2 cellular contexts compared by ENCODE assay signal in the genomic region with DNA sequence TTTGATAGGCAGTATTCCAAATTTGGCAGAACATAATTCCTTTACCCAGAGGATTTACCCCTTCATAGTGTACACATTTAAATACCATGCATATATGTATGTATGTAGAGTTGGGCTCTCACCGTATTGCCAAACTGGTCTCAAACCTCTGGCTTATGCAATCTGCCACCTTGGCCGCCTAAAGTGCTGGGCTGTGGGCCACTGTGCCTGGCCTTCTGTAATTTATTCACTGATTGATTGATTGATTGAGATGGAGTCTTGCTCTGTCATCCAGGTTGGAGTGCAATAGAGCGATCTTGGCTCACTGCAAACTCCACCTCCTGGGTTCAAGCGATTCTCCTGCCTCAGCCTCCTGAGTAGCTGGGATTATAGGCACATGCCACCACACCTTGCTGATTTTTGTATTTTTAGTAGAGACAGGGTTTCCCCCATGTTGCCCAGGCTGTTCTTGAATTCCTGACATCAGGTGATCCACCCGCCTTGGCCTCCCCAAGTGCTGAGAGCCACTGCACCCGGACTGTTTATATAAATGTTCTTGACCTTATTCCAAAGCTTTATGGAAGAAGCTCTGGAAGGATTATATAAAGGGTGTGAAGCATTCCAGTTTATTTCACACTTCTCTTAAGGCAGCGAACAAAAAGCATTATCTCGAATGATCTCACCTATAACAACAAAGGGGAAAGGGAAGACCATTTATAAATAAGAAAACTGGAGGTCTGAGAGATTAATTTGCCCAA.
TF ChIP-seq lines count a peak whose summit lies in the region.

No MANE protein-coding gene starts in this region.

TF ChIP-seq in WTC11, 78 proteins besides CTCF, POLR2A, EP300 and RAD21 (continued from another document):
- TF ChIP-seq, protein P1, sequence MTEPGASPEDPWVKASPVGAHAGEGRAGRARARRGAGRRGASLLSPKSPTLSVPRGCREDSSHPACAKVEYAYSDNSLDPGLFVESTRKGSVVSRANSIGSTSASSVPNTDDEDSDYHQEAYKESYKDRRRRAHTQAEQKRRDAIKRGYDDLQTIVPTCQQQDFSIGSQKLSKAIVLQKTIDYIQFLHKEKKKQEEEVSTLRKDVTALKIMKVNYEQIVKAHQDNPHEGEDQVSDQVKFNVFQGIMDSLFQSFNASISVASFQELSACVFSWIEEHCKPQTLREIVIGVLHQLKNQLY (CRISPR knock-in tag; IDR thresholded peaks at IDR 0.05): no peak
- TF ChIP-seq SOX15 (CRISPR knock-in tag; IDR thresholded peaks at IDR 0.05) (no peak), RORB (CRISPR knock-in tag; IDR thresholded peaks at IDR 0.05) (no peak), SMAD4 (CRISPR knock-in tag; IDR thresholded peaks at IDR 0.05) (no peak), AR (CRISPR knock-in tag; IDR thresholded peaks at IDR 0.05) (no peak), GABPB1 (CRISPR knock-in tag; IDR thresholded peaks at IDR 0.05) (no peak), HMGA2 (CRISPR knock-in tag; IDR thresholded peaks at IDR 0.05) (no peak), ZNF416 (CRISPR knock-in tag; IDR thresholded peaks at IDR 0.05) (no peak), STAT6 (CRISPR knock-in tag; conservative IDR thresholded peaks at IDR 0.05; ENCODE audit: low read depth) (no peak)
- TF ChIP-seq, protein P2, sequence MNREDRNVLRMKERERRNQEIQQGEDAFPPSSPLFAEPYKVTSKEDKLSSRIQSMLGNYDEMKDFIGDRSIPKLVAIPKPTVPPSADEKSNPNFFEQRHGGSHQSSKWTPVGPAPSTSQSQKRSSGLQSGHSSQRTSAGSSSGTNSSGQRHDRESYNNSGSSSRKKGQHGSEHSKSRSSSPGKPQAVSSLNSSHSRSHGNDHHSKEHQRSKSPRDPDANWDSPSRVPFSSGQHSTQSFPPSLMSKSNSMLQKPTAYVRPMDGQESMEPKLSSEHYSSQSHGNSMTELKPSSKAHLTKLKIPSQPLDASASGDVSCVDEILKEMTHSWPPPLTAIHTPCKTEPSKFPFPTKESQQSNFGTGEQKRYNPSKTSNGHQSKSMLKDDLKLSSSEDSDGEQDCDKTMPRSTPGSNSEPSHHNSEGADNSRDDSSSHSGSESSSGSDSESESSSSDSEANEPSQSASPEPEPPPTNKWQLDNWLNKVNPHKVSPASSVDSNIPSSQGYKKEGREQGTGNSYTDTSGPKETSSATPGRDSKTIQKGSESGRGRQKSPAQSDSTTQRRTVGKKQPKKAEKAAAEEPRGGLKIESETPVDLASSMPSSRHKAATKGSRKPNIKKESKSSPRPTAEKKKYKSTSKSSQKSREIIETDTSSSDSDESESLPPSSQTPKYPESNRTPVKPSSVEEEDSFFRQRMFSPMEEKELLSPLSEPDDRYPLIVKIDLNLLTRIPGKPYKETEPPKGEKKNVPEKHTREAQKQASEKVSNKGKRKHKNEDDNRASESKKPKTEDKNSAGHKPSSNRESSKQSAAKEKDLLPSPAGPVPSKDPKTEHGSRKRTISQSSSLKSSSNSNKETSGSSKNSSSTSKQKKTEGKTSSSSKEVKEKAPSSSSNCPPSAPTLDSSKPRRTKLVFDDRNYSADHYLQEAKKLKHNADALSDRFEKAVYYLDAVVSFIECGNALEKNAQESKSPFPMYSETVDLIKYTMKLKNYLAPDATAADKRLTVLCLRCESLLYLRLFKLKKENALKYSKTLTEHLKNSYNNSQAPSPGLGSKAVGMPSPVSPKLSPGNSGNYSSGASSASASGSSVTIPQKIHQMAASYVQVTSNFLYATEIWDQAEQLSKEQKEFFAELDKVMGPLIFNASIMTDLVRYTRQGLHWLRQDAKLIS (CRISPR knock-in tag; IDR thresholded peaks at IDR 0.05; ENCODE audit: borderline replicate concordance): no peak
- TF ChIP-seq, protein P3, sequence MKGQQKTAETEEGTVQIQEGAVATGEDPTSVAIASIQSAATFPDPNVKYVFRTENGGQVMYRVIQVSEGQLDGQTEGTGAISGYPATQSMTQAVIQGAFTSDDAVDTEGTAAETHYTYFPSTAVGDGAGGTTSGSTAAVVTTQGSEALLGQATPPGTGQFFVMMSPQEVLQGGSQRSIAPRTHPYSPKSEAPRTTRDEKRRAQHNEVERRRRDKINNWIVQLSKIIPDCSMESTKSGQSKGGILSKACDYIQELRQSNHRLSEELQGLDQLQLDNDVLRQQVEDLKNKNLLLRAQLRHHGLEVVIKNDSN (CRISPR knock-in tag; IDR thresholded peaks at IDR 0.05): no peak

TF ChIP-seq in SK-N-SH, 30 proteins besides CTCF, POLR2A, EP300 and RAD21 (continued from another document):
- TF ChIP-seq RXRA (IDR thresholded peaks at IDR 0.05; ENCODE audit: borderline replicate concordance, low read depth): no peak
- no peak for TF ChIP-seq POLR2AphosphoS5 (IDR thresholded peaks at IDR 0.05; ENCODE audit: low read depth, low read length)
- no peak for TF ChIP-seq SIN3A (IDR thresholded peaks at IDR 0.05; ENCODE audit: borderline replicate concordance, low read depth, low read length)
- TF ChIP-seq FOSL2 (IDR thresholded peaks at IDR 0.05; ENCODE audit: borderline replicate concordance, low read depth): no peak
- no peak for TF ChIP-seq CHD2 (IDR thresholded peaks at IDR 0.05; ENCODE audit: low read length, partially characterized antibody)
- TF ChIP-seq IRF3 (IDR thresholded peaks at IDR 0.05; ENCODE audit: low read depth, low read length): no peak
- no peak for TF ChIP-seq SMC3 (IDR thresholded peaks at IDR 0.05; ENCODE audit: low read depth, low read length)
- TF ChIP-seq NFIC (IDR thresholded peaks at IDR 0.05; ENCODE audit: borderline replicate concordance): no peak
TF ChIP-seq in SK-N-SH: peak in this region for 0.
